In the genomic region with DNA sequence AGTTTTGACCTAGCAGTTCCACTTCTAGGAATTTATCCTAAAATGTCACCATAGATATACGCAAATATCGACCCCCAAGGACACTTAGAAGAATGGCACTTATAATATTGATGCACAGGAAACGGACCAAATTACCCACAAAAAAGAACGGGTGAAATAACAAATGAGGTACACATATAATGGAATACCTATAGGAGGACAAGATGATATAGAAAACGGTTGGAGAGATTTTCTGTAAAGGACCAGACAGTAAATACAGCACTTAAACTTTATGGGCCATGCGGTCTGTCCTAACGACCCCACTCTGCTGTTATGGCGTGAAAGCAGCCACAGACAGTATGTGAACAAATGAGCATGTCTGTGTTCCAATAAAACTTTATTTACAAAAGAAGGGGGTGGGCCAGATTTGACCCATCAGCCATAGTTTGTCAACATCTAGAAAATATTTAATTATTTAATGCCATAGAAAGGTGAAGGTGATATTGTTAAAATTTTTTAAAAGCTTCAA, we compare ENCODE assay signal across 20 cellular contexts. TPM values are rescaled to one million over a fixed set of nuclear protein-coding genes. Genes with fewer than 3 reads are reported as not detected.
DNase-seq lines count a peak whose midpoint lies in the region; TF ChIP-seq lines count a peak whose summit lies in the region.
"Had no signal": no experiment of that assay in that cellular context is flagged by ENCODE, and none has a peak within 500 bp of the region (broad histone marks: within the 10 kb centered on the region; RNA-seq: fewer than 3 reads in every experiment).

No MANE protein-coding gene starts in this region.

- H4K8ac ChIP-seq in H9 (replicated peaks; ENCODE audit: insufficient read length, low read depth, low read length) = no peak overlapping the region

- H3K36me3 Mint-ChIP-seq in activated naive CD4-positive, alpha-beta T cell treated with anti-CD3 and anti-CD28 coated beads, Interleukin-2, amount 50 U/mL, for 24 hours = peaks cover 2% of the 10 kb centered on the region
- peaks cover 84% of the 10 kb centered on the region for H3K36me3 Mint-ChIP-seq in activated naive CD8-positive, alpha-beta T cell treated with anti-CD3 and anti-CD28 coated beads for 36 hours
- H3K36me3 Mint-ChIP-seq in stimulated activated naive CD8-positive, alpha-beta T cell treated with anti-CD3 and anti-CD28 coated beads, Interleukin-15, Interleukin-2, amounts not matched to agents 100 ng/mL and 50 ng/mL, for 24 hours (ENCODE audit: low read depth) = peaks cover 51% of the 10 kb centered on the region
- H3K36me3 Mint-ChIP-seq in H9 (ENCODE audit: insufficient read depth in 1 of 3, low read depth in 3 of 3) = no peaks in the 10 kb centered on the region

- H3K14ac ChIP-seq in H9 (ENCODE audit: insufficient read depth, low read length) = no peak overlapping the region

- H3K9me3 ChIP-seq in H9 (ENCODE audit: control insufficient read depth, low read depth, low read length) = no peaks in the 10 kb centered on the region
- H3K9me3 ChIP-seq: sigmoid colon, testis had no signal

- no peak for DNase-seq in activated naive CD4-positive, alpha-beta T cell treated with anti-CD3 and anti-CD28 coated beads, Interleukin-2, amount 50 U/mL, for 16 hours
- DNase-seq in NAMALWA (ENCODE audit: low spot score) (peak; percentile 44), H9 (no peak), DMS153 treated with DMSO at 0.1 percent for 48 hours (lab: John Stamatoyannopoulos, UW; ENCODE audit: unreplicated experiment) (no peak), COLO668 (lab: John Stamatoyannopoulos, UW; ENCODE audit: unreplicated experiment) (no peak)
- no peak for DNase-seq in activated naive CD8-positive, alpha-beta T cell treated with anti-CD3 and anti-CD28 coated beads for 36 hours
- DNase-seq: activated CD8-positive, alpha-beta memory T cell treated with anti-CD3 and anti-CD28 coated beads, Interleukin-2, amount 50 U/mL, for 4 hours; anterior cingulate cortex; IMR-90; left colon; NCI-H2081 treated with DMSO at 0.1 percent for 48 hours; NCI-H774; occipital lobe; sigmoid colon; stimulated activated CD4-positive, alpha-beta T cell treated with anti-CD3 and anti-CD28 coated beads, Interleukin-1b, Interleukin-23, amount 100 ng/mL, for 48 hours; testis; WERI-Rb-1 had no signal

- H4K5ac ChIP-seq in H9 (ENCODE audit: insufficient read length, low read depth, low read length) = no peak overlapping the region

- peak overlapping the region; percentile 80 for H3K27ac Mint-ChIP-seq in activated naive CD4-positive, alpha-beta T cell treated with anti-CD3 and anti-CD28 coated beads, Interleukin-2, amount 50 U/mL, for 24 hours
- H3K27ac Mint-ChIP-seq in activated naive CD8-positive, alpha-beta T cell treated with anti-CD3 and anti-CD28 coated beads for 36 hours = peak overlapping the region; percentile 85
- H3K27ac Mint-ChIP-seq in stimulated activated naive CD8-positive, alpha-beta T cell treated with anti-CD3 and anti-CD28 coated beads, Interleukin-15, Interleukin-2, amounts not matched to agents 100 ng/mL and 50 ng/mL, for 24 hours = peak overlapping the region; percentile 86
- no peak overlapping the region for H3K27ac Mint-ChIP-seq in H9

- H3K79me1 ChIP-seq in H9 (ENCODE audit: insufficient read depth, low read depth, low read length, poor library complexity, severe bottlenecking) = no peaks in the 10 kb centered on the region

- H2BK20ac ChIP-seq in H9 (ENCODE audit: low read depth, low read length, poor library complexity, severe bottlenecking) = no peak overlapping the region

- no peaks in the 10 kb centered on the region for H3K27me3 ChIP-seq in H9 (ENCODE audit: insufficient read depth, low read length)
- H3K27me3 ChIP-seq: testis had no signal

- H3K9ac ChIP-seq in H9 (ENCODE audit: extremely low read depth, insufficient read length, low read length) = no peak overlapping the region

- no peak overlapping the region for H3K56ac ChIP-seq in H9 (ENCODE audit: insufficient read length, low read depth, low read length)

- H4K91ac ChIP-seq in H9 (ENCODE audit: insufficient read length, low read depth, low read length) = no peak overlapping the region

- TF ChIP-seq CTCF in H9 (conservative IDR thresholded peaks at IDR 0.05) = no peak

- H3K23me2 ChIP-seq in H9 (ENCODE audit: insufficient read length, low read depth, low read length, poor library complexity, severe bottlenecking) = no peaks in the 10 kb centered on the region

- H2AFZ ChIP-seq in H9 (ENCODE audit: low read length) = no peak overlapping the region

- no peak overlapping the region for H3T11ph ChIP-seq in H9 (ENCODE audit: low read length)

- H4K20me1 ChIP-seq in H9 (ENCODE audit: control insufficient read depth, insufficient read depth, insufficient read length) = no peaks in the 10 kb centered on the region

- no peak overlapping the region for H2BK15ac ChIP-seq in H9 (ENCODE audit: low read depth, low read length)

- H3K27ac ChIP-seq in H9 (ENCODE audit: insufficient read length, low read depth, low read length) = no peak overlapping the region
- H3K27ac ChIP-seq: sigmoid colon, testis, WERI-Rb-1 had no signal

- H3K4me2 ChIP-seq in H9 (ENCODE audit: insufficient read depth, insufficient read length, low read length) = no peak overlapping the region

- no peak overlapping the region for H3K4ac ChIP-seq in H9 (ENCODE audit: low read depth, low read length)

- no peak overlapping the region for H2AK5ac ChIP-seq in H9 (ENCODE audit: insufficient read length, low read length)

- no peak overlapping the region for H2BK5ac ChIP-seq in H9 (ENCODE audit: insufficient read length, low read length)

- H3K4me3 Mint-ChIP-seq in activated naive CD4-positive, alpha-beta T cell treated with anti-CD3 and anti-CD28 coated beads, Interleukin-2, amount 50 U/mL, for 24 hours = peak overlapping the region; percentile 75
- H3K4me3 Mint-ChIP-seq in activated naive CD8-positive, alpha-beta T cell treated with anti-CD3 and anti-CD28 coated beads for 36 hours = peak overlapping the region; percentile 51
- H3K4me3 Mint-ChIP-seq in stimulated activated naive CD8-positive, alpha-beta T cell treated with anti-CD3 and anti-CD28 coated beads, Interleukin-15, Interleukin-2, amounts not matched to agents 100 ng/mL and 50 ng/mL, for 24 hours = peak overlapping the region; percentile 69
- H3K4me3 Mint-ChIP-seq in H9 = no peak overlapping the region

- no peak overlapping the region for H3K18ac ChIP-seq in H9 (ENCODE audit: insufficient read length, low read depth, low read length)

- H3K79me2 ChIP-seq in H9 (ENCODE audit: insufficient read depth, low read length) = no peaks in the 10 kb centered on the region

- H3K4me1 ChIP-seq in H9 (ENCODE audit: insufficient read depth, low read length) = peaks cover 6% of the 10 kb centered on the region; the same call in 1 of the 2 replicates
- H3K4me1 ChIP-seq: sigmoid colon, testis had no signal

- no peaks in the 10 kb centered on the region for H3K27me3 Mint-ChIP-seq in activated naive CD4-positive, alpha-beta T cell treated with anti-CD3 and anti-CD28 coated beads, Interleukin-2, amount 50 U/mL, for 24 hours
- no peaks in the 10 kb centered on the region for H3K27me3 Mint-ChIP-seq in activated naive CD8-positive, alpha-beta T cell treated with anti-CD3 and anti-CD28 coated beads for 36 hours
- no peaks in the 10 kb centered on the region for H3K27me3 Mint-ChIP-seq in stimulated activated naive CD8-positive, alpha-beta T cell treated with anti-CD3 and anti-CD28 coated beads, Interleukin-15, Interleukin-2, amounts not matched to agents 100 ng/mL and 50 ng/mL, for 24 hours
- H3K27me3 Mint-ChIP-seq in H9 (ENCODE audit: low read depth) = peaks cover 19% of the 10 kb centered on the region

- no CpG with 5 or more reads among the region's 8 CpGs for WGBS in H9 (ENCODE audit: extremely low coverage, insufficient read length, low lambda C conversion rate)

- H2BK12ac ChIP-seq in H9 (ENCODE audit: insufficient read length, low read depth, low read length) = no peak overlapping the region

- no peak overlapping the region for H2BK120ac ChIP-seq in H9 (ENCODE audit: low read depth, low read length, poor library complexity, severe bottlenecking)

- H3K9me3 Mint-ChIP-seq in activated naive CD4-positive, alpha-beta T cell treated with anti-CD3 and anti-CD28 coated beads, Interleukin-2, amount 50 U/mL, for 24 hours = no peaks in the 10 kb centered on the region
- H3K9me3 Mint-ChIP-seq in activated naive CD8-positive, alpha-beta T cell treated with anti-CD3 and anti-CD28 coated beads for 36 hours = no peaks in the 10 kb centered on the region
- H3K9me3 Mint-ChIP-seq in stimulated activated naive CD8-positive, alpha-beta T cell treated with anti-CD3 and anti-CD28 coated beads, Interleukin-15, Interleukin-2, amounts not matched to agents 100 ng/mL and 50 ng/mL, for 24 hours = no peaks in the 10 kb centered on the region
- peaks cover 0 to 5% of the 10 kb centered on the region in 2 experiments; a peak in 1 of 5 replicates for H3K9me3 Mint-ChIP-seq in H9

- no peak overlapping the region for H3K23ac ChIP-seq in H9 (ENCODE audit: insufficient read length, low read depth, low read length)

- H3K4me1 Mint-ChIP-seq in activated naive CD4-positive, alpha-beta T cell treated with anti-CD3 and anti-CD28 coated beads, Interleukin-2, amount 50 U/mL, for 24 hours = peaks cover 69% of the 10 kb centered on the region
- H3K4me1 Mint-ChIP-seq in activated naive CD8-positive, alpha-beta T cell treated with anti-CD3 and anti-CD28 coated beads for 36 hours = peaks cover 62% of the 10 kb centered on the region
- peaks cover 77% of the 10 kb centered on the region for H3K4me1 Mint-ChIP-seq in stimulated activated naive CD8-positive, alpha-beta T cell treated with anti-CD3 and anti-CD28 coated beads, Interleukin-15, Interleukin-2, amounts not matched to agents 100 ng/mL and 50 ng/mL, for 24 hours (ENCODE audit: low read depth)
- H3K4me1 Mint-ChIP-seq in H9 = peaks cover 31 to 34% of the 10 kb centered on the region in 2 experiments

RNA-seq across cellular contexts. Expression of a gene that starts 2.4 kb away (rescaled TPM):
- total RNA-seq in activated naive CD8-positive, alpha-beta T cell treated with anti-CD3 and anti-CD28 coated beads for 36 hours = 10 to 100 TPM; 49.1 to 50.7 TPM
- 0.31 and 0.44 TPM in 2 replicates for total RNA-seq in H9 (2021)
- total RNA-seq: IMR-90, occipital lobe had no signal

RNA-seq across cellular contexts. Expression of a gene that starts 10.2 kb away (rescaled TPM):
- 10 to 100 TPM; 38.9 to 41.1 TPM for total RNA-seq in activated naive CD8-positive, alpha-beta T cell treated with anti-CD3 and anti-CD28 coated beads for 36 hours
- total RNA-seq in H9 (2021) = not detected in 2 replicates
- total RNA-seq: IMR-90, occipital lobe, sigmoid colon had no signal

RNA-seq across cellular contexts. Expression of a gene that starts 27.2 kb away (rescaled TPM):
- not detected for total RNA-seq in activated naive CD8-positive, alpha-beta T cell treated with anti-CD3 and anti-CD28 coated beads for 36 hours
- not detected in 2 replicates for total RNA-seq in H9 (2021)
- total RNA-seq: IMR-90, mononuclear cell, occipital lobe, testis had no signal

RNA-seq across cellular contexts. Expression of a gene that starts 42.7 kb away (rescaled TPM):
- not detected for total RNA-seq in activated naive CD8-positive, alpha-beta T cell treated with anti-CD3 and anti-CD28 coated beads for 36 hours
- not detected in 2 replicates for total RNA-seq in H9 (2021)
- total RNA-seq: IMR-90, mononuclear cell, occipital lobe, sigmoid colon, testis had no signal

Comparison
In these comparisons a context has a peak if more than half of its experiments do, and no peak if none do; other contexts are left out.
1. H3K27ac Mint-ChIP-seq: peak in activated naive CD4-positive, alpha-beta T cell treated with anti-CD3 and anti-CD28 coated beads, Interleukin-2, amount 50 U/mL, for 24 hours (single experiment), activated naive CD8-positive, alpha-beta T cell treated with anti-CD3 and anti-CD28 coated beads for 36 hours (single experiment) and stimulated activated naive CD8-positive, alpha-beta T cell treated with anti-CD3 and anti-CD28 coated beads, Interleukin-15, Interleukin-2, amounts not matched to agents 100 ng/mL and 50 ng/mL, for 24 hours (single experiment); none in H9 (0 of 3).
2. H3K4me3 Mint-ChIP-seq: peak in activated naive CD4-positive, alpha-beta T cell treated with anti-CD3 and anti-CD28 coated beads, Interleukin-2, amount 50 U/mL, for 24 hours (single experiment), activated naive CD8-positive, alpha-beta T cell treated with anti-CD3 and anti-CD28 coated beads for 36 hours (single experiment) and stimulated activated naive CD8-positive, alpha-beta T cell treated with anti-CD3 and anti-CD28 coated beads, Interleukin-15, Interleukin-2, amounts not matched to agents 100 ng/mL and 50 ng/mL, for 24 hours (single experiment); none in H9 (0 of 2).
3. RNA of a gene that starts 2.4 kb away (total RNA-seq): 49.1 to 50.7 TPM in activated naive CD8-positive, alpha-beta T cell treated with anti-CD3 and anti-CD28 coated beads for 36 hours; 0.31 to 0.44 TPM in H9; every median in the first group is over 10 times any median in the second.
4. RNA of a gene that starts 10.2 kb away (total RNA-seq): 38.9 to 41.1 TPM in activated naive CD8-positive, alpha-beta T cell treated with anti-CD3 and anti-CD28 coated beads for 36 hours; not detected in H9; every median in the first group is over 10 times any median in the second.